In genomic region chr15:94205366-94205765, GRCh38 we compare ENCODE assay signal across 13 cellular contexts. TPM values are rescaled to one million over a fixed set of nuclear protein-coding genes. Genes with fewer than 3 reads are reported as not detected.
DNase-seq lines count a peak whose midpoint lies in the region; ATAC-seq and TF ChIP-seq lines count a peak whose summit lies in the region.
"Had no signal": no experiment of that assay in that cellular context is flagged by ENCODE, and none has a peak within 500 bp of the region (broad histone marks: within the 10 kb centered on the region; RNA-seq: fewer than 3 reads in every experiment).

No MANE protein-coding gene starts in this region.

- ATAC-seq in GM18517 (IDR thresholded peaks at IDR 0.05; ENCODE audit: unreplicated experiment): no peak
- no peak for ATAC-seq in HG03039 (IDR thresholded peaks at IDR 0.05; ENCODE audit: unreplicated experiment)

- peak; percentile 42 for DNase-seq in AG08395 (ENCODE audit: low spot score)
- peak; percentile 63 for DNase-seq in EH (ENCODE audit: low read depth)
- DNase-seq in RPMI7951 (ENCODE audit: low read depth): peak; percentile 97
- peak; percentile 97 for DNase-seq in fibroblast of peridontal ligament (ENCODE audit: extremely low read depth)
- no peak for DNase-seq in KG1 (lab: John Stamatoyannopoulos, UW)
- DNase-seq in GM13977 (ENCODE audit: low spot score): no peak
- DNase-seq: Calu3; effector CD4-positive, alpha-beta T cell; mammary epithelial cell; NCI-H446 treated with DMSO at 0.1 percent for 48 hours; stomach had no signal

- no peak for TF ChIP-seq CTCF in GM13977 (IDR thresholded peaks at IDR 0.05; ENCODE audit: extremely low read depth, insufficient read depth, missing control alignments)

- in situ Hi-C loops in GM13977 (cut with MboI; ENCODE audit: low pct_unique_long_range_greater_than_20kb, low sequenced_read_pairs, unreplicated experiment): no loop called here

RNA-seq across cellular contexts. Expression of gene MCTP2, which starts 26.0 kb away (rescaled TPM):
- 26.5 and 39.5 TPM in 2 replicates for total RNA-seq in RPMI7951 (2014; rRNA removed; shearing (Covaris generic))

Comparison
In these comparisons a context has a peak if more than half of its experiments do, and no peak if none do; other contexts are left out.
1. DNase-seq: peak in AG08395 (single experiment), EH (single experiment), RPMI7951 (single experiment) and fibroblast of peridontal ligament (single experiment); none in KG1 (single experiment) and GM13977 (single experiment).